12 cellular contexts compared by ENCODE assay signal in genomic region chr5:14450055-14450524, GRCh38.
DNase-seq lines count a peak whose midpoint lies in the region; ATAC-seq and TF ChIP-seq lines count a peak whose summit lies in the region.
"Had no signal": no experiment of that assay in that cellular context is flagged by ENCODE, and none has a peak within 500 bp of the region (broad histone marks: within the 10 kb centered on the region; RNA-seq: fewer than 3 reads in every experiment).

No MANE protein-coding gene starts in this region.

- peak overlapping the region; percentile 98 for H2AK5ac ChIP-seq in mesenchymal stem cell (ENCODE audit: low read length, severe bottlenecking)

- POLR2A ChIA-PET in activated CD4-positive, alpha-beta T cell treated with anti-CD3 and anti-CD28 coated beads for 36 hours (lab: Charles Lee) = no interaction called here

- H3K4me1 Mint-ChIP-seq in activated CD4-positive, alpha-beta T cell treated with anti-CD3 and anti-CD28 coated beads for 36 hours = peaks cover 6% of the 10 kb centered on the region

- no peak overlapping the region for H2BK120ac ChIP-seq in mesenchymal stem cell (ENCODE audit: low read depth, low read length)

- no peak overlapping the region for H2AFZ ChIP-seq in mesenchymal stem cell (ENCODE audit: low read depth, low read length)

- H3K27ac ChIP-seq in body of pancreas (no peak overlapping the region), mesenchymal stem cell (ENCODE audit: low read length, poor library complexity, severe bottlenecking) (peak overlapping the region; percentile 99), thoracic aorta (peak overlapping the region; percentile 44 to 51)

- CTCF ChIA-PET in activated CD4-positive, alpha-beta T cell treated with anti-CD3 and anti-CD28 coated beads for 36 hours (lab: Charles Lee) = no interaction called here

- peak overlapping the region; percentile 34 to 68 for H3K4ac ChIP-seq in mesenchymal stem cell (ENCODE audit: low read depth in 1 of 2, low read length in 2 of 2)

- H4K91ac ChIP-seq in mesenchymal stem cell (ENCODE audit: low read length) = peak overlapping the region; percentile 49

- peak overlapping the region; percentile 97 for H3K9ac ChIP-seq in mesenchymal stem cell (ENCODE audit: low read length)

- H4K8ac ChIP-seq in mesenchymal stem cell (ENCODE audit: low read length) = peak overlapping the region; percentile 29

- H3K9me3 Mint-ChIP-seq in activated CD4-positive, alpha-beta T cell treated with anti-CD3 and anti-CD28 coated beads for 36 hours (ENCODE audit: low read depth) = no peaks in the 10 kb centered on the region

- DNase-seq in activated CD4-positive, alpha-beta T cell treated with anti-CD3 and anti-CD28 coated beads for 36 hours = peak; percentile 41
- no peak for DNase-seq in activated CD4-positive, alpha-beta T cell treated with anti-CD3 and anti-CD28 coated beads for 1 hour
- DNase-seq in body of pancreas (peak in 1 of 4 donors; percentile 38), mesenchymal stem cell (peak; percentile 93), thoracic aorta (ENCODE audit: low spot score) (no peak), T-helper 9 cell (no peak), NCI-H748 (lab: John Stamatoyannopoulos, UW; ENCODE audit: unreplicated experiment) (no peak)
- DNase-seq: cerebellar nuclear complex, NCI-H2171 had no signal

- no peaks in the 10 kb centered on the region for H3K36me3 Mint-ChIP-seq in activated CD4-positive, alpha-beta T cell treated with anti-CD3 and anti-CD28 coated beads for 36 hours (ENCODE audit: low read depth)

- TF ChIP-seq CTCF in body of pancreas (IDR thresholded peaks at IDR 0.05) = no peak
- no peak for TF ChIP-seq CTCF in thoracic aorta (IDR thresholded peaks at IDR 0.05)

- ATAC-seq in activated CD4-positive, alpha-beta T cell treated with anti-CD3 and anti-CD28 coated beads for 36 hours = peak; percentile 83
- peak; percentile 54 for ATAC-seq in body of pancreas
- peak; percentile 77 for ATAC-seq in thoracic aorta (ENCODE audit: insufficient number of reproducible peaks, low FRiP score, low read depth)
- no peak for ATAC-seq in GM19328 (IDR thresholded peaks at IDR 0.05; ENCODE audit: unreplicated experiment)

- H3K27me3 Mint-ChIP-seq in activated CD4-positive, alpha-beta T cell treated with anti-CD3 and anti-CD28 coated beads for 36 hours = no peaks in the 10 kb centered on the region
- H3K27me3 Mint-ChIP-seq: B cell had no signal

- H3K4me3 ChIP-seq in body of pancreas (no peak overlapping the region), mesenchymal stem cell (ENCODE audit: insufficient read depth in 1 of 2, low read depth in 1 of 2, low read length in 2 of 2) (peak overlapping the region in 1 of 2 experiments; percentile 97), thoracic aorta (no peak overlapping the region)
- H3K4me3 ChIP-seq: lung had no signal

- H3K14ac ChIP-seq in mesenchymal stem cell (ENCODE audit: low read length in 2 of 2) = no peak overlapping the region

- H3K36me3 ChIP-seq in body of pancreas (replicated peaks in 1 of 2; ENCODE audit: insufficient read depth in 1 of 2, low read depth in 2 of 2) (no peaks in the 10 kb centered on the region), mesenchymal stem cell (ENCODE audit: control insufficient read depth in 1 of 2, insufficient read depth in 2 of 2, low read depth in 1 of 2, low read length in 2 of 2) (peaks cover 17 to 66% of the 10 kb centered on the region in 2 experiments), thoracic aorta (no peaks in the 10 kb centered on the region)

- H3K27ac Mint-ChIP-seq in activated CD4-positive, alpha-beta T cell treated with anti-CD3 and anti-CD28 coated beads for 36 hours = no peak overlapping the region
- H3K27ac Mint-ChIP-seq: B cell had no signal

- H3K4me2 ChIP-seq in mesenchymal stem cell (ENCODE audit: low read length, poor library complexity, severe bottlenecking) = no peak overlapping the region

- H3K79me1 ChIP-seq in mesenchymal stem cell (replicated peaks; ENCODE audit: low read length, poor library complexity, severe bottlenecking) = peaks cover 5% of the 10 kb centered on the region

- no peaks in the 10 kb centered on the region for H3K9me3 ChIP-seq in body of pancreas
- no peaks in the 10 kb centered on the region for H3K9me3 ChIP-seq in mesenchymal stem cell (ENCODE audit: control insufficient read depth, low read length)
- H3K9me3 ChIP-seq in thoracic aorta = no peaks in the 10 kb centered on the region

- H3K18ac ChIP-seq in mesenchymal stem cell (ENCODE audit: low read depth in 1 of 2, low read length in 2 of 2) = peak overlapping the region; percentile 40 to 67

- no peaks in the 10 kb centered on the region for H3K4me1 ChIP-seq in body of pancreas
- peaks cover 29% of the 10 kb centered on the region for H3K4me1 ChIP-seq in mesenchymal stem cell (ENCODE audit: control insufficient read depth, insufficient read depth, low read depth, low read length)
- peaks cover 10 to 50% of the 10 kb centered on the region in 2 donors for H3K4me1 ChIP-seq in thoracic aorta (ENCODE audit: control insufficient read depth in 1 of 2, low read depth in 2 of 2)

- intact Hi-C loops in activated CD4-positive, alpha-beta T cell treated with anti-CD3 and anti-CD28 coated beads for 36 hours (cut with DNase I, micrococcal nuclease) = no loop called here
- intact Hi-C loops in body of pancreas (cut with DNase I) = no loop called here

- no peak overlapping the region for H3K23ac ChIP-seq in mesenchymal stem cell (ENCODE audit: low read length in 2 of 2)

- no peak overlapping the region for H2BK15ac ChIP-seq in mesenchymal stem cell (ENCODE audit: low read depth, poor library complexity, severe bottlenecking)

- no peak for TF ChIP-seq POLR2A in body of pancreas (IDR thresholded peaks at IDR 0.05)

- no peaks in the 10 kb centered on the region for H3K27me3 ChIP-seq in body of pancreas
- H3K27me3 ChIP-seq in mesenchymal stem cell (ENCODE audit: control insufficient read depth in 1 of 2, insufficient read depth in 1 of 2, low read length in 2 of 2) = no peaks in the 10 kb centered on the region
- H3K27me3 ChIP-seq in thoracic aorta (replicated peaks; ENCODE audit: insufficient read depth) = no peaks in the 10 kb centered on the region

- no peak overlapping the region for H3K4me3 Mint-ChIP-seq in activated CD4-positive, alpha-beta T cell treated with anti-CD3 and anti-CD28 coated beads for 36 hours
- H3K4me3 Mint-ChIP-seq: B cell had no signal

- H2BK12ac ChIP-seq in mesenchymal stem cell (ENCODE audit: low read length in 2 of 2) = peak overlapping the region in 1 of 2 experiments; percentile 49

- H2BK5ac ChIP-seq in mesenchymal stem cell (ENCODE audit: low read depth, low read length, poor library complexity, severe bottlenecking) = peak overlapping the region; percentile 46

- 89 to 91% methylated on average over 11 of the region's 11 CpGs for WGBS in body of pancreas, 2 donors
- WGBS in mesenchymal stem cell = 69% methylated on average over 10 of the region's 11 CpGs

Comparison
In these comparisons a context has a peak if more than half of its experiments do, and no peak if none do; other contexts are left out.
1. DNase-seq: peak in activated CD4-positive, alpha-beta T cell treated with anti-CD3 and anti-CD28 coated beads for 36 hours (single experiment) and mesenchymal stem cell (single experiment); none in activated CD4-positive, alpha-beta T cell treated with anti-CD3 and anti-CD28 coated beads for 1 hour (single experiment), thoracic aorta (single experiment), T-helper 9 cell (single experiment) and NCI-H748 (single experiment).
2. H3K27ac ChIP-seq: peak in mesenchymal stem cell (single experiment) and thoracic aorta (2 of 2); none in body of pancreas (0 of 4).